In genomic region chr9:34991833-34992375, GRCh38 we compare ENCODE assay signal across 8 cellular contexts. TPM values are rescaled to one million over a fixed set of nuclear protein-coding genes. Genes with fewer than 3 reads are reported as not detected.
DNase-seq lines count a peak whose midpoint lies in the region; ATAC-seq lines count a peak whose summit lies in the region.

No MANE protein-coding gene starts in this region.

- CTCF ChIA-PET in activated CD4-positive, alpha-beta T cell treated with anti-CD3 and anti-CD28 coated beads for 36 hours (lab: Charles Lee) = interaction anchor here (1.0 to 4.2 kb wide), 2 partner anchors 10 to 93 kb away, joined by 3 to 24 read pairs; no protein-coding TSS in a partner anchor

- H3K4me1 Mint-ChIP-seq in activated CD4-positive, alpha-beta T cell treated with anti-CD3 and anti-CD28 coated beads for 36 hours = peaks cover 59% of the 10 kb centered on the region

- no peaks in the 10 kb centered on the region for H3K27me3 Mint-ChIP-seq in activated CD4-positive, alpha-beta T cell treated with anti-CD3 and anti-CD28 coated beads for 36 hours

- H3K4me3 Mint-ChIP-seq in activated CD4-positive, alpha-beta T cell treated with anti-CD3 and anti-CD28 coated beads for 36 hours = peak overlapping the region; percentile 21

- intact Hi-C loops in activated CD4-positive, alpha-beta T cell treated with anti-CD3 and anti-CD28 coated beads for 36 hours (cut with DNase I, micrococcal nuclease) = loop anchor here in 1 of 2 experiments (1.0 kb wide), 1 partner anchor 9 kb away; no protein-coding TSS in a partner anchor

- H3K27ac Mint-ChIP-seq in activated CD4-positive, alpha-beta T cell treated with anti-CD3 and anti-CD28 coated beads for 36 hours = peak overlapping the region; percentile 88

- POLR2A ChIA-PET in activated CD4-positive, alpha-beta T cell treated with anti-CD3 and anti-CD28 coated beads for 36 hours (lab: Charles Lee) = interaction anchor here (1.4 kb wide), 1 partner anchor 10 kb away, joined by 3 read pairs; no protein-coding TSS in a partner anchor

- peak; percentile 70 for DNase-seq in activated CD4-positive, alpha-beta T cell treated with anti-CD3 and anti-CD28 coated beads for 36 hours
- DNase-seq in activated CD4-positive, alpha-beta T cell treated with anti-CD3 and anti-CD28 coated beads for 1 hour = no peak
- peak; percentile 35 for DNase-seq in activated naive CD4-positive, alpha-beta T cell treated with anti-CD3 and anti-CD28 coated beads, Interleukin-2, amount 50 U/mL, for 16 hours
- DNase-seq in hypothalamus (lab: John Stamatoyannopoulos, UW) = peak in 26 of 51 donors; percentile 11 to 72 (median 42)
- DNase-seq in NCI-H2107 (lab: John Stamatoyannopoulos, UW) = no peak
- no peak for DNase-seq in AML-193 (lab: John Stamatoyannopoulos, UW)

- ATAC-seq in activated CD4-positive, alpha-beta T cell treated with anti-CD3 and anti-CD28 coated beads for 36 hours = no peak
- ATAC-seq in GM19397 (IDR thresholded peaks at IDR 0.05; ENCODE audit: unreplicated experiment) = no peak

- peak overlapping the region; percentile 71 for H3K27ac ChIP-seq in temporal lobe (ENCODE audit: low read depth, low read length)

- H3K36me3 Mint-ChIP-seq in activated CD4-positive, alpha-beta T cell treated with anti-CD3 and anti-CD28 coated beads for 36 hours (ENCODE audit: low read depth) = peaks cover 7% of the 10 kb centered on the region

- no peaks in the 10 kb centered on the region for H3K9me3 Mint-ChIP-seq in activated CD4-positive, alpha-beta T cell treated with anti-CD3 and anti-CD28 coated beads for 36 hours (ENCODE audit: low read depth)

RNA-seq across cellular contexts. Expression of gene DNAJB5, which starts 2.4 kb away (rescaled TPM):
- 10 to 100 TPM; 10.3 to 11.3 TPM for total RNA-seq in activated CD4-positive, alpha-beta T cell treated with anti-CD3 and anti-CD28 coated beads for 36 hours
- total RNA-seq in temporal lobe = 37.1 TPM

RNA-seq across cellular contexts. Expression of gene PHF24, which starts 33.8 kb away (rescaled TPM):
- total RNA-seq in activated CD4-positive, alpha-beta T cell treated with anti-CD3 and anti-CD28 coated beads for 36 hours = under 1 TPM; 0.09 to 0.18 TPM
- total RNA-seq in temporal lobe = 25.6 TPM

Comparison
In these comparisons a context has a peak if more than half of its experiments do, and no peak if none do; other contexts are left out.
1. DNase-seq: peak in activated CD4-positive, alpha-beta T cell treated with anti-CD3 and anti-CD28 coated beads for 36 hours (single experiment), activated naive CD4-positive, alpha-beta T cell treated with anti-CD3 and anti-CD28 coated beads, Interleukin-2, amount 50 U/mL, for 16 hours (single experiment) and hypothalamus (26 of 51); none in activated CD4-positive, alpha-beta T cell treated with anti-CD3 and anti-CD28 coated beads for 1 hour (single experiment), NCI-H2107 (single experiment) and AML-193 (0 of 2).
2. RNA of gene PHF24, which starts 33.8 kb away (total RNA-seq): 25.6 TPM in temporal lobe (single experiment); 0.09 to 0.18 TPM in activated CD4-positive, alpha-beta T cell treated with anti-CD3 and anti-CD28 coated beads for 36 hours; every median in the first group is over 10 times any median in the second.